2 cellular contexts compared by ENCODE assay signal in genomic region chr7:20310963-20311742, GRCh38.
TF ChIP-seq lines count a peak whose summit lies in the region.

No MANE protein-coding gene starts in this region.

TF ChIP-seq in GM23338, 12 proteins besides CTCF, POLR2A, EP300 and RAD21 (continued from another document):
- TF ChIP-seq, protein P1, sequence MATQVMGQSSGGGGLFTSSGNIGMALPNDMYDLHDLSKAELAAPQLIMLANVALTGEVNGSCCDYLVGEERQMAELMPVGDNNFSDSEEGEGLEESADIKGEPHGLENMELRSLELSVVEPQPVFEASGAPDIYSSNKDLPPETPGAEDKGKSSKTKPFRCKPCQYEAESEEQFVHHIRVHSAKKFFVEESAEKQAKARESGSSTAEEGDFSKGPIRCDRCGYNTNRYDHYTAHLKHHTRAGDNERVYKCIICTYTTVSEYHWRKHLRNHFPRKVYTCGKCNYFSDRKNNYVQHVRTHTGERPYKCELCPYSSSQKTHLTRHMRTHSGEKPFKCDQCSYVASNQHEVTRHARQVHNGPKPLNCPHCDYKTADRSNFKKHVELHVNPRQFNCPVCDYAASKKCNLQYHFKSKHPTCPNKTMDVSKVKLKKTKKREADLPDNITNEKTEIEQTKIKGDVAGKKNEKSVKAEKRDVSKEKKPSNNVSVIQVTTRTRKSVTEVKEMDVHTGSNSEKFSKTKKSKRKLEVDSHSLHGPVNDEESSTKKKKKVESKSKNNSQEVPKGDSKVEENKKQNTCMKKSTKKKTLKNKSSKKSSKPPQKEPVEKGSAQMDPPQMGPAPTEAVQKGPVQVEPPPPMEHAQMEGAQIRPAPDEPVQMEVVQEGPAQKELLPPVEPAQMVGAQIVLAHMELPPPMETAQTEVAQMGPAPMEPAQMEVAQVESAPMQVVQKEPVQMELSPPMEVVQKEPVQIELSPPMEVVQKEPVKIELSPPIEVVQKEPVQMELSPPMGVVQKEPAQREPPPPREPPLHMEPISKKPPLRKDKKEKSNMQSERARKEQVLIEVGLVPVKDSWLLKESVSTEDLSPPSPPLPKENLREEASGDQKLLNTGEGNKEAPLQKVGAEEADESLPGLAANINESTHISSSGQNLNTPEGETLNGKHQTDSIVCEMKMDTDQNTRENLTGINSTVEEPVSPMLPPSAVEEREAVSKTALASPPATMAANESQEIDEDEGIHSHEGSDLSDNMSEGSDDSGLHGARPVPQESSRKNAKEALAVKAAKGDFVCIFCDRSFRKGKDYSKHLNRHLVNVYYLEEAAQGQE (IDR thresholded peaks at IDR 0.05; ENCODE audit: unreplicated experiment) = no peak
- TF ChIP-seq EZH2phosphoT487 (IDR thresholded peaks at IDR 0.05; ENCODE audit: unreplicated experiment) = no peak
- no peak for TF ChIP-seq STAT1 (IDR thresholded peaks at IDR 0.05; ENCODE audit: unreplicated experiment)
- no peak for TF ChIP-seq ZNF331 (CRISPR knock-in tag; IDR thresholded peaks at IDR 0.05; ENCODE audit: low read depth)
- TF ChIP-seq JUNB (IDR thresholded peaks at IDR 0.05; ENCODE audit: unreplicated experiment) = no peak
- TF ChIP-seq POLR2AphosphoS5 (IDR thresholded peaks at IDR 0.05; ENCODE audit: low read depth) = no peak
- no peak for TF ChIP-seq NANOG (IDR thresholded peaks at IDR 0.05; ENCODE audit: borderline replicate concordance)
- TF ChIP-seq, protein P2, sequence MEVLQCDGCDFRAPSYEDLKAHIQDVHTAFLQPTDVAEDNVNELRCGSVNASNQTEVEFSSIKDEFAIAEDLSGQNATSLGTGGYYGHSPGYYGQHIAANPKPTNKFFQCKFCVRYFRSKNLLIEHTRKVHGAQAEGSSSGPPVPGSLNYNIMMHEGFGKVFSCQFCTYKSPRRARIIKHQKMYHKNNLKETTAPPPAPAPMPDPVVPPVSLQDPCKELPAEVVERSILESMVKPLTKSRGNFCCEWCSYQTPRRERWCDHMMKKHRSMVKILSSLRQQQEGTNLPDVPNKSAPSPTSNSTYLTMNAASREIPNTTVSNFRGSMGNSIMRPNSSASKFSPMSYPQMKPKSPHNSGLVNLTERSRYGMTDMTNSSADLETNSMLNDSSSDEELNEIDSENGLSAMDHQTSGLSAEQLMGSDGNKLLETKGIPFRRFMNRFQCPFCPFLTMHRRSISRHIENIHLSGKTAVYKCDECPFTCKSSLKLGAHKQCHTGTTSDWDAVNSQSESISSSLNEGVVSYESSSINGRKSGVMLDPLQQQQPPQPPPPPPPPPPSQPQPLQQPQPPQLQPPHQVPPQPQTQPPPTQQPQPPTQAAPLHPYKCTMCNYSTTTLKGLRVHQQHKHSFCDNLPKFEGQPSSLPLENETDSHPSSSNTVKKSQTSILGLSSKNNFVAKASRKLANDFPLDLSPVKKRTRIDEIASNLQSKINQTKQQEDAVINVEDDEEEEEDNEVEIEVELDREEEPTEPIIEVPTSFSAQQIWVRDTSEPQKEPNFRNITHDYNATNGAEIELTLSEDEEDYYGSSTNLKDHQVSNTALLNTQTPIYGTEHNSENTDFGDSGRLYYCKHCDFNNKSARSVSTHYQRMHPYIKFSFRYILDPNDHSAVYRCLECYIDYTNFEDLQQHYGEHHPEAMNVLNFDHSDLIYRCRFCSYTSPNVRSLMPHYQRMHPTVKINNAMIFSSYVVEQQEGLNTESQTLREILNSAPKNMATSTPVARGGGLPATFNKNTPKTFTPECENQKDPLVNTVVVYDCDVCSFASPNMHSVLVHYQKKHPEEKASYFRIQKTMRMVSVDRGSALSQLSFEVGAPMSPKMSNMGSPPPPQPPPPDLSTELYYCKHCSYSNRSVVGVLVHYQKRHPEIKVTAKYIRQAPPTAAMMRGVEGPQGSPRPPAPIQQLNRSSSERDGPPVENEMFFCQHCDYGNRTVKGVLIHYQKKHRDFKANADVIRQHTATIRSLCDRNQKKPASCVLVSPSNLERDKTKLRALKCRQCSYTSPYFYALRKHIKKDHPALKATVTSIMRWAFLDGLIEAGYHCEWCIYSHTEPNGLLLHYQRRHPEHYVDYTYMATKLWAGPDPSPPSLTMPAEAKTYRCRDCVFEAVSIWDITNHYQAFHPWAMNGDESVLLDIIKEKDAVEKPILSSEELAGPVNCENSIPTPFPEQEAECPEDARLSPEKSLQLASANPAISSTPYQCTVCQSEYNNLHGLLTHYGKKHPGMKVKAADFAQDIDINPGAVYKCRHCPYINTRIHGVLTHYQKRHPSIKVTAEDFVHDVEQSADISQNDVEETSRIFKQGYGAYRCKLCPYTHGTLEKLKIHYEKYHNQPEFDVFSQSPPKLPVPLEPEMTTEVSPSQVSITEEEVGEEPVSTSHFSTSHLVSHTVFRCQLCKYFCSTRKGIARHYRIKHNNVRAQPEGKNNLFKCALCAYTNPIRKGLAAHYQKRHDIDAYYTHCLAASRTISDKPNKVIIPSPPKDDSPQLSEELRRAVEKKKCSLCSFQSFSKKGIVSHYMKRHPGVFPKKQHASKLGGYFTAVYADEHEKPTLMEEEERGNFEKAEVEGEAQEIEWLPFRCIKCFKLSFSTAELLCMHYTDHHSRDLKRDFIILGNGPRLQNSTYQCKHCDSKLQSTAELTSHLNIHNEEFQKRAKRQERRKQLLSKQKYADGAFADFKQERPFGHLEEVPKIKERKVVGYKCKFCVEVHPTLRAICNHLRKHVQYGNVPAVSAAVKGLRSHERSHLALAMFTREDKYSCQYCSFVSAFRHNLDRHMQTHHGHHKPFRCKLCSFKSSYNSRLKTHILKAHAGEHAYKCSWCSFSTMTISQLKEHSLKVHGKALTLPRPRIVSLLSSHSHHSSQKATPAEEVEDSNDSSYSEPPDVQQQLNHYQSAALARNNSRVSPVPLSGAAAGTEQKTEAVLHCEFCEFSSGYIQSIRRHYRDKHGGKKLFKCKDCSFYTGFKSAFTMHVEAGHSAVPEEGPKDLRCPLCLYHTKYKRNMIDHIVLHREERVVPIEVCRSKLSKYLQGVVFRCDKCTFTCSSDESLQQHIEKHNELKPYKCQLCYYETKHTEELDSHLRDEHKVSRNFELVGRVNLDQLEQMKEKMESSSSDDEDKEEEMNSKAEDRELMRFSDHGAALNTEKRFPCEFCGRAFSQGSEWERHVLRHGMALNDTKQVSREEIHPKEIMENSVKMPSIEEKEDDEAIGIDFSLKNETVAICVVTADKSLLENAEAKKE (CRISPR knock-in tag; IDR thresholded peaks at IDR 0.05) = no peak
- no peak for TF ChIP-seq CREB1 (CRISPR knock-in tag; IDR thresholded peaks at IDR 0.05; ENCODE audit: low read depth)
- no peak for TF ChIP-seq EZH2 (IDR thresholded peaks at IDR 0.05; ENCODE audit: low read depth, unreplicated experiment)
- TF ChIP-seq ETS1 (IDR thresholded peaks at IDR 0.05) = no peak

TF ChIP-seq in H1, 55 proteins besides CTCF, POLR2A, EP300 and RAD21 (continued from another document):
- TF ChIP-seq EZH2 (IDR thresholded peaks at IDR 0.05; ENCODE audit: low read depth, low read length, severe bottlenecking) (no peak), HDAC6 (IDR thresholded peaks at IDR 0.05; ENCODE audit: low read depth, low read length) (no peak), RXRA (IDR thresholded peaks at IDR 0.05; ENCODE audit: insufficient read depth, low read depth, low read length) (no peak), SIX5 (IDR thresholded peaks at IDR 0.05; ENCODE audit: low read depth, low read length) (no peak), ASH2L (IDR thresholded peaks at IDR 0.05; ENCODE audit: low read length) (no peak), SIRT6 (IDR thresholded peaks at IDR 0.05; ENCODE audit: low read length) (no peak), YY1 (IDR thresholded peaks at IDR 0.05; ENCODE audit: low read depth, low read length) (no peak)
